In the genomic region with DNA sequence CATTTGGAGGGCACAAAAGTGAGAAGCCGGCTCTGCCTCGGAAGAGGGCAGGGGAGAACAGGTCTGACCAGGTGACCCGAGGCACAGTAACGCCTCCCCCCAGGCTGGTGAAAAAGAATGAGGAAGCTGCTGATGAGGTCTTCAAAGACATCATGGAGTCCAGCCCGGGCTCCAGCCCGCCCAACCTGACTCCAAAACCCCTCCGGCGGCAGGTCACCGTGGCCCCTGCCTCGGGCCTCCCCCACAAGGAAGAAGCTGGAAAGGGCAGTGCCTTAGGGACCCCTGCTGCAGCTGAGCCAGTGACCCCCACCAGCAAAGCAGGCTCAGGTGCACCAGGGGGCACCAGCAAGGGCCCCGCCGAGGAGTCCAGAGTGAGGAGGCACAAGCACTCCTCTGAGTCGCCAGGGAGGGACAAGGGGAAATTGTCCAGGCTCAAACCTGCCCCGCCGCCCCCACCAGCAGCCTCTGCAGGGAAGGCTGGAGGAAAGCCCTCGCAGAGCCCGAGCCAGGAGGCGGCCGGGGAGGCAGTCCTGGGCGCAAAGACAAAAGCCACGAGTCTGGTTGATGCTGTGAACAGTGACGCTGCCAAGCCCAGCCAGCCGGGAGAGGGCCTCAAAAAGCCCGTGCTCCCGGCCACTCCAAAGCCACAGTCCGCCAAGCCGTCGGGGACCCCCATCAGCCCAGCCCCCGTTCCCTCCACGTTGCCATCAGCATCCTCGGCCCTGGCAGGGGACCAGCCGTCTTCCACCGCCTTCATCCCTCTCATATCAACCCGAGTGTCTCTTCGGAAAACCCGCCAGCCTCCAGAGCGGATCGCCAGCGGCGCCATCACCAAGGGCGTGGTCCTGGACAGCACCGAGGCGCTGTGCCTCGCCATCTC, we compare ENCODE assay signal across 22 cellular contexts. TPM values are rescaled to one million over a fixed set of nuclear protein-coding genes. Genes with fewer than 3 reads are reported as not detected.
DNase-seq lines count a peak whose midpoint lies in the region; ATAC-seq and TF ChIP-seq lines count a peak whose summit lies in the region.
"Had no signal": no experiment of that assay in that cellular context is flagged by ENCODE, and none has a peak within 500 bp of the region (broad histone marks: within the 10 kb centered on the region; RNA-seq: fewer than 3 reads in every experiment).

No MANE protein-coding gene starts in this region.

- ATAC-seq in right cardiac atrium = peak in 1 of 2 donors; percentile 10
- peak; percentile 18 for ATAC-seq in gastroesophageal sphincter
- no peak for ATAC-seq in GM21717 (IDR thresholded peaks at IDR 0.05; ENCODE audit: unreplicated experiment)
- ATAC-seq: foreskin keratinocyte had no signal

- H3K27ac ChIP-seq in right cardiac atrium (ENCODE audit: low read length) (no peak overlapping the region), left ventricle myocardium inferior (replicated peaks) (no peak overlapping the region), gastroesophageal sphincter (peak overlapping the region in 2 of 4 donors; percentile 30 to 56)
- H3K27ac ChIP-seq: foreskin keratinocyte had no signal

- DNase-seq in right cardiac atrium (peak in 2 of 3 donors; percentile 63 to 66), left ventricle myocardium inferior (no peak), nucleus accumbens (lab: John Stamatoyannopoulos, UW) (peak in 34 of 56 donors; percentile 3 to 76 (median 36)), NCI-H1436 treated with DMSO at 0.1 percent for 48 hours (lab: John Stamatoyannopoulos, UW) (no peak), ACHN (no peak)
- no peak for DNase-seq in activated CD4-positive, alpha-beta memory T cell treated with anti-CD3 and anti-CD28 coated beads, Interleukin-2, amount 10 ng/mL, durations not matched to agents 7 days and 5 days
- DNase-seq: activated T-cell treated with anti-CD3 and anti-CD28 coated beads for 4 hours; foreskin keratinocyte; GF-D8; NCI-H1417 treated with DMSO at 0.1 percent for 48 hours; NCI-H2171; occipital lobe; SIG-M5; stimulated activated CD4-positive, alpha-beta T cell treated with anti-CD3 and anti-CD28 coated beads, Interleukin-2, amount 100 ng/mL, for 24 hours; stomach had no signal

- no peaks in the 10 kb centered on the region for H3K9me3 Mint-ChIP-seq in activated CD4-positive, alpha-beta memory T cell treated with anti-CD3 and anti-CD28 coated beads, Interleukin-2, amount 10 ng/mL, durations not matched to agents 7 days and 5 days
- H3K9me3 Mint-ChIP-seq: CD14-positive monocyte; T-helper 1 cell treated with Interleukin-12 subunit alpha and Interleukin-12 subunit beta and Interleukin-4 antibody, amounts not matched to agents 30 μg/mL and 1 μg/mL, for 36 hours had no signal

- H3K4me1 ChIP-seq in right cardiac atrium (ENCODE audit: control insufficient read depth, insufficient read depth, low read length) = no peaks in the 10 kb centered on the region
- H3K4me1 ChIP-seq in left ventricle myocardium inferior = no peaks in the 10 kb centered on the region
- peaks cover 0 to 41% (median 5%) of the 10 kb centered on the region in 3 donors for H3K4me1 ChIP-seq in gastroesophageal sphincter
- H3K4me1 ChIP-seq: foreskin keratinocyte, HAP-1 had no signal

- no peaks in the 10 kb centered on the region for H3K9me3 ChIP-seq in right cardiac atrium (ENCODE audit: control insufficient read depth, low read length)
- no peaks in the 10 kb centered on the region for H3K9me3 ChIP-seq in left ventricle myocardium inferior (replicated peaks)
- H3K9me3 ChIP-seq in gastroesophageal sphincter = no peaks in the 10 kb centered on the region
- H3K9me3 ChIP-seq: HAP-1, stomach had no signal

- H3K4me3 Mint-ChIP-seq in activated CD4-positive, alpha-beta memory T cell treated with anti-CD3 and anti-CD28 coated beads, Interleukin-2, amount 10 ng/mL, durations not matched to agents 7 days and 5 days = no peak overlapping the region
- H3K4me3 Mint-ChIP-seq: CD14-positive monocyte; T-helper 1 cell treated with Interleukin-12 subunit alpha and Interleukin-12 subunit beta and Interleukin-4 antibody, amounts not matched to agents 30 μg/mL and 1 μg/mL, for 36 hours had no signal

- H3K27ac Mint-ChIP-seq in activated CD4-positive, alpha-beta memory T cell treated with anti-CD3 and anti-CD28 coated beads, Interleukin-2, amount 10 ng/mL, durations not matched to agents 7 days and 5 days = no peak overlapping the region
- H3K27ac Mint-ChIP-seq: T-helper 1 cell treated with Interleukin-12 subunit alpha and Interleukin-12 subunit beta and Interleukin-4 antibody, amounts not matched to agents 30 μg/mL and 1 μg/mL, for 36 hours had no signal

- H3K4me1 Mint-ChIP-seq in activated CD4-positive, alpha-beta memory T cell treated with anti-CD3 and anti-CD28 coated beads, Interleukin-2, amount 10 ng/mL, durations not matched to agents 7 days and 5 days = no peaks in the 10 kb centered on the region
- H3K4me1 Mint-ChIP-seq: CD14-positive monocyte had no signal

- no peak for TF ChIP-seq POLR2A in gastroesophageal sphincter (IDR thresholded peaks at IDR 0.05)

- CTCF ChIA-PET in activated CD4-positive, alpha-beta memory T cell treated with anti-CD3 and anti-CD28 coated beads, Interleukin-2, amount 10 ng/mL, durations not matched to agents 7 days and 5 days (lab: Charles Lee) = no interaction called here

- in situ Hi-C loops in ACHN (cut with HindIII; ENCODE audit: low pct_ligation_motif_present, low pct_unique_long_range_greater_than_20kb, low sequenced_read_pairs) = no loop called here

- no peaks in the 10 kb centered on the region for H3K27me3 Mint-ChIP-seq in activated CD4-positive, alpha-beta memory T cell treated with anti-CD3 and anti-CD28 coated beads, Interleukin-2, amount 10 ng/mL, durations not matched to agents 7 days and 5 days

- no peak for TF ChIP-seq CTCF in left ventricle myocardium inferior (IDR thresholded peaks at IDR 0.05; ENCODE audit: borderline replicate concordance)
- TF ChIP-seq CTCF in gastroesophageal sphincter (IDR thresholded peaks at IDR 0.05) = no peak

- H3K4me3 ChIP-seq in right cardiac atrium (ENCODE audit: low read length) (no peak overlapping the region), left ventricle myocardium inferior (no peak overlapping the region), gastroesophageal sphincter (no peak overlapping the region)
- H3K4me3 ChIP-seq: HAP-1, stomach had no signal

- POLR2A ChIA-PET in activated CD4-positive, alpha-beta memory T cell treated with anti-CD3 and anti-CD28 coated beads, Interleukin-2, amount 10 ng/mL, durations not matched to agents 7 days and 5 days (lab: Charles Lee) = no interaction called here

- H3K36me3 ChIP-seq in left ventricle myocardium inferior = peaks cover 97% of the 10 kb centered on the region
- H3K36me3 ChIP-seq in gastroesophageal sphincter = peaks cover 0 to 100% of the 10 kb centered on the region in 2 donors
- H3K36me3 ChIP-seq: HAP-1 had no signal

- no peak for TF ChIP-seq EP300 in gastroesophageal sphincter (IDR thresholded peaks at IDR 0.05)

- peaks cover 6% of the 10 kb centered on the region for H3K36me3 Mint-ChIP-seq in activated CD4-positive, alpha-beta memory T cell treated with anti-CD3 and anti-CD28 coated beads, Interleukin-2, amount 10 ng/mL, durations not matched to agents 7 days and 5 days (ENCODE audit: low read depth)

- intact Hi-C loops in right cardiac atrium (cut with DNase I) (no loop called here), left ventricle myocardium inferior (cut with micrococcal nuclease) (no loop called here)

- H3K27me3 ChIP-seq in right cardiac atrium (ENCODE audit: control insufficient read depth, insufficient read depth) (no peaks in the 10 kb centered on the region), left ventricle myocardium inferior (ENCODE audit: low read depth) (no peaks in the 10 kb centered on the region), gastroesophageal sphincter (no peaks in the 10 kb centered on the region)
- H3K27me3 ChIP-seq: foreskin keratinocyte, stomach had no signal

- 82% methylated on average over 44 of the region's 44 CpGs for WGBS in right cardiac atrium
- 69% methylated on average over 12 of the region's 44 CpGs; no CpG with 5 or more reads in 1 of the 2 donors for WGBS in gastroesophageal sphincter (ENCODE audit: low coverage in 1 of 2), 2 donors

RNA-seq across cellular contexts. Expression of gene QRFP, which starts 11.8 kb away (rescaled TPM):
- not detected for total RNA-seq in right cardiac atrium
- polyA plus RNA-seq in right cardiac atrium = 0.05 TPM
- total RNA-seq in left ventricle myocardium inferior = not detected
- total RNA-seq in gastroesophageal sphincter = not detected
- total RNA-seq in activated CD4-positive, alpha-beta memory T cell treated with anti-CD3 and anti-CD28 coated beads, Interleukin-2, amount 10 ng/mL, durations not matched to agents 7 days and 5 days = not detected
- total RNA-seq: foreskin keratinocyte, occipital lobe, OCI-LY7, stomach, urinary bladder had no signal
- polyA plus RNA-seq: foreskin keratinocyte, stomach had no signal

RNA-seq across cellular contexts. Expression of gene ABL1, which starts 49.7 kb away (rescaled TPM):
- total RNA-seq in right cardiac atrium = 10 to 100 TPM; 32.9 to 48.2 (median 41.9) TPM
- 21.7 TPM for polyA plus RNA-seq in right cardiac atrium
- total RNA-seq in left ventricle myocardium inferior = 30.7 TPM
- total RNA-seq in gastroesophageal sphincter = 100 to 1,000 TPM in 3 of 4 donors, 10 to 100 TPM in 1; 81.4 to 147 (median 125) TPM
- 10 to 100 TPM; 30.8 to 31.4 TPM for total RNA-seq in activated CD4-positive, alpha-beta memory T cell treated with anti-CD3 and anti-CD28 coated beads, Interleukin-2, amount 10 ng/mL, durations not matched to agents 7 days and 5 days

RNA-seq across cellular contexts. Expression of gene FIBCD1, which starts 54.3 kb away (rescaled TPM):
- total RNA-seq in right cardiac atrium (1 to 10 TPM in 1 of 4 donors, under 1 TPM in 3; 0.20 to 2.2 (median 0.35) TPM), left ventricle myocardium inferior (0.58 TPM), gastroesophageal sphincter (1 to 10 TPM in 2 of 4 donors, not detected in 2; 1.4 to 1.7 TPM)
- polyA plus RNA-seq in right cardiac atrium = 1.2 TPM
- total RNA-seq in activated CD4-positive, alpha-beta memory T cell treated with anti-CD3 and anti-CD28 coated beads, Interleukin-2, amount 10 ng/mL, durations not matched to agents 7 days and 5 days = not detected
- total RNA-seq: OCI-LY7 had no signal
- polyA plus RNA-seq: CD14-positive monocyte had no signal

Comparison
In these comparisons a context has a peak if more than half of its experiments do, and no peak if none do; other contexts are left out.
1. DNase-seq: peak in right cardiac atrium (2 of 3) and nucleus accumbens (34 of 56); none in left ventricle myocardium inferior (single experiment), activated CD4-positive, alpha-beta memory T cell treated with anti-CD3 and anti-CD28 coated beads, Interleukin-2, amount 10 ng/mL, durations not matched to agents 7 days and 5 days (single experiment), NCI-H1436 treated with DMSO at 0.1 percent for 48 hours (single experiment) and ACHN (single experiment).